In the genomic region with DNA sequence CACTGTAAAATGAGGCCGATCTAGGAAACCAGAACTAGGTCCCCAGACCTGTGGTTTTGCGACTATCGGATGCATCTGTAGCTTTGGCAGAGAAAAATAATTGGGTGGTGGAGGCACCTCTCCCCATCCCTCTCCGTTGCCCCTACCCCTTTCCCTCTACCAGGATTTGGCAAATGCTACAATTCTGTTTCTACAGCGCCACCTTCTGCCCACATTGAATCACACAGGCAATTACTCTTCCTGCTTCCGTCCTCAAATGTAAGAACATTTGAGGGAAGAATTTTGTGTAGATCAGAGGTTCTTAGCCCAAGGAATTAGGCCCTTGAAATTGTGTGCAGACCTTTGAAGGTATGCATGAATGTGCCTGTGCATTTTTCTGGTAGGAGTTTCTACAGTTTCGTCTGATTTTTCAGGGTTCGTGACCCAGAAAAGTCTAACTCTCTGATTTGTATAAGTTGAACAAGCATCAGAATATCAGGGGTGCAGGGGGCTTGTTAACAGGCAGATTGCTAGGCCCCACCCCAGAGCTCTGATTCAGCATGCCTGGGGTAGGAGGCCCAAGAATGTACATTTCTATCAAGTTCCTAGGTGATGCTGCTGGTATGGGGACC, we compare ENCODE assay signal across 7 cellular contexts. TPM values are rescaled to one million over a fixed set of nuclear protein-coding genes. Genes with fewer than 3 reads are reported as not detected.
DNase-seq lines count a peak whose midpoint lies in the region; ATAC-seq and TF ChIP-seq lines count a peak whose summit lies in the region.

No MANE protein-coding gene starts in this region.

- POLR2A ChIA-PET in T-cell (lab: Charles Lee): no interaction called here

- no peaks in the 10 kb centered on the region for H3K36me3 ChIP-seq in breast epithelium

- DNase-seq in GM10266 (ENCODE audit: extremely low spot score): peak; percentile 49
- DNase-seq in NCI-H128 (lab: John Stamatoyannopoulos, UW; ENCODE audit: unreplicated experiment): peak; percentile 16
- DNase-seq in T-cell: peak in 28 of 34 experiments; percentile 17 to 60 (median 44)
- peak in 1 of 2 donors; percentile 51 for DNase-seq in breast epithelium (ENCODE audit: low spot score in 2 of 2)
- DNase-seq in kidney glomerular epithelial cell (lab: John Stamatoyannopoulos, UW): peak; percentile 24
- DNase-seq in stimulated activated CD4-positive, alpha-beta T cell treated with anti-CD3 and anti-CD28 coated beads, Interleukin-4, amount 100 ng/mL, for 1 hour: peak; percentile 39

- TF ChIP-seq POLR2A in breast epithelium (IDR thresholded peaks at IDR 0.05): no peak

- no peak overlapping the region for H3K27ac Mint-ChIP-seq in T-cell

- CTCF ChIA-PET in T-cell (lab: Charles Lee): interaction anchor here (0.6 to 2.0 kb wide), 12 partner anchors 12 to 291 kb away, joined by 3 to 6 read pairs (median 4); a partner anchor contains a TSS

- no peaks in the 10 kb centered on the region for H3K36me3 Mint-ChIP-seq in T-cell

- peak in 2 of 4 experiments; percentile 34 to 37 for ATAC-seq in T-cell (replicated peaks in 1 of 4)
- no peak for ATAC-seq in GM18858 (IDR thresholded peaks at IDR 0.05; ENCODE audit: unreplicated experiment)

- H3K4me1 Mint-ChIP-seq in T-cell: peaks cover 11 to 16% (median 15%) of the 10 kb centered on the region in 3 donors

- no peaks in the 10 kb centered on the region for H3K9me3 Mint-ChIP-seq in T-cell

- no peak overlapping the region for H3K4me3 Mint-ChIP-seq in T-cell

- H3K4me1 ChIP-seq in breast epithelium: no peaks in the 10 kb centered on the region

- H3K27ac ChIP-seq in breast epithelium: no peak overlapping the region

- no peak overlapping the region for H3K4me3 ChIP-seq in breast epithelium

- intact Hi-C loops in breast epithelium (cut with DNase I; ENCODE audit: low total_unique reads): no loop called here

- peaks cover 17 to 30% of the 10 kb centered on the region in 2 donors for H3K27me3 Mint-ChIP-seq in T-cell

- no peaks in the 10 kb centered on the region for H3K27me3 ChIP-seq in breast epithelium

- no peaks in the 10 kb centered on the region for H3K9me3 ChIP-seq in breast epithelium

- peak; percentile 88 for TF ChIP-seq CTCF in GM10266 (IDR thresholded peaks at IDR 0.05; ENCODE audit: control insufficient read depth, insufficient read depth, low read depth, missing control alignments)
- TF ChIP-seq CTCF in breast epithelium (IDR thresholded peaks at IDR 0.05): peak; percentile 35 to 79 (median 69)

RNA-seq across cellular contexts. Expression of a gene that starts 11.2 kb away (rescaled TPM):
- total RNA-seq in T-cell: not detected
- total RNA-seq in breast epithelium: 10 to 100 TPM in 1 of 3 donors, 1 to 10 TPM in 2; 1.8 to 38.2 (median 4.6) TPM

RNA-seq across cellular contexts. Expression of a gene that starts 31.5 kb away (rescaled TPM):
- total RNA-seq in T-cell (under 1 TPM in 4 of 5 donors, not detected in 1; 0.20 to 0.88 (median 0.45) TPM), breast epithelium (1 to 10 TPM; 2.8 to 4.9 (median 3.2) TPM)

RNA-seq across cellular contexts. Expression of a gene that starts 46.6 kb away (rescaled TPM):
- total RNA-seq in T-cell (not detected), breast epithelium (1 to 10 TPM; 1.3 to 5.1 (median 4.6) TPM)

RNA-seq across cellular contexts. Expression of a gene that starts 47.7 kb away (rescaled TPM):
- total RNA-seq in T-cell: 10 to 100 TPM; 35.9 to 60.3 (median 48.1) TPM
- total RNA-seq in breast epithelium: 10 to 100 TPM; 39.5 to 48.8 (median 40.0) TPM
